18 cellular contexts compared by ENCODE assay signal in the genomic region with DNA sequence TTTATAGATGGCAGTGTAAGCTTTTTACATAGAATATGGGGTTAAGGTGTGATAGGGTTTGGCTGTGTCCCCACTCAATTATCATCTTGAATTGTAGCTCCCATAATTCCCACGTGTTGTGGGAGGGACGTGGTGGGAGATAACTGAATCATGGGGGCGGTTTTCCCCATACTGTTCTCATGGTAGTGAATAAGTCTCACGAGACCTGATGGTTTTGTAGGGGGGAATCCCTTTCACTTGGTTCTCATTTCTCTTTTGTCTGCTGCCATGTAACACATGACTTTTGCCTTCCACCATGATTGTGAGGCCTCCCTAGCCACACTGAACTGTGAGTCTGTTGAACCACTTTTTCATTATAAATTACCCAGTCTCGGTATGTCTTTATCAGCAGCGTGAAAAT.
"Had no signal": no experiment of that assay in that cellular context is flagged by ENCODE, and none has a peak within 500 bp of the region (broad histone marks: within the 10 kb centered on the region; RNA-seq: fewer than 3 reads in every experiment).

No MANE protein-coding gene starts in this region.

- H3K4me2 ChIP-seq: neural progenitor cell had no signal

- H2AFZ ChIP-seq: neural progenitor cell had no signal

- H3K27ac ChIP-seq: adrenal gland, breast epithelium, coronary artery, heart left ventricle, left lung, neural progenitor cell, prostate gland, right atrium auricular region, testis had no signal

- H3K9me3 ChIP-seq: adrenal gland, breast epithelium, heart left ventricle, left lung, prostate gland, right atrium auricular region, testis had no signal

- H3K27me3 Mint-ChIP-seq: activated CD4-positive, alpha-beta T cell treated with anti-CD3 and anti-CD28 coated beads, Interleukin-2, amount 10 ng/mL, durations not matched to agents 24 days and 14 days; type B pancreatic cell had no signal

- H3K27me3 ChIP-seq: adrenal gland, breast epithelium, heart left ventricle, left lung, neural progenitor cell, right atrium auricular region, testis had no signal

- ATAC-seq: heart left ventricle, left lung, WTC11 had no signal

- H3K27ac Mint-ChIP-seq: mesothelial cell of epicardium, neural progenitor cell, type B pancreatic cell, WTC11 had no signal

- H3K9me3 Mint-ChIP-seq: neural progenitor cell had no signal

- H3K4me1 Mint-ChIP-seq: mesothelial cell of epicardium, neural progenitor cell had no signal

- H3K36me3 Mint-ChIP-seq: mesothelial cell of epicardium, neural progenitor cell, type B pancreatic cell, WTC11 had no signal

- H3K4me3 Mint-ChIP-seq: activated CD4-positive, alpha-beta T cell treated with anti-CD3 and anti-CD28 coated beads, Interleukin-2, amount 10 ng/mL, durations not matched to agents 24 days and 14 days; mesothelial cell of epicardium; neural progenitor cell; type B pancreatic cell; WTC11 had no signal

- DNase-seq: activated CD4-positive, alpha-beta T cell treated with anti-CD3 and anti-CD28 coated beads, Interleukin-2, amount 10 ng/mL, durations not matched to agents 24 days and 14 days; activated naive CD4-positive, alpha-beta T cell treated with anti-CD3 and anti-CD28 coated beads, Interleukin-2, amount 50 U/mL, for 16 hours; adrenal gland; erythroblast; foreskin melanocyte; heart left ventricle; left lung; stimulated activated CD4-positive, alpha-beta T cell treated with anti-CD3 and anti-CD28 coated beads, Interleukin-12 subunit alpha, Interleukin-12 subunit beta, amount 100 ng/mL, for 4 hours; stimulated activated CD4-positive, alpha-beta T cell treated with anti-CD3 and anti-CD28 coated beads, Interleukin-1b, Interleukin-23, amount 100 ng/mL, for 48 hours; testis had no signal

- H3K36me3 ChIP-seq: adrenal gland, breast epithelium, heart left ventricle, left lung, neural progenitor cell, prostate gland, right atrium auricular region had no signal

- H3K4me3 ChIP-seq: adrenal gland, breast epithelium, coronary artery, heart left ventricle, left lung, neural progenitor cell, prostate gland, right atrium auricular region, testis had no signal

- H3K9ac ChIP-seq: neural progenitor cell had no signal

- H3K4me1 ChIP-seq: adrenal gland, breast epithelium, heart left ventricle, left lung, neural progenitor cell, prostate gland, right atrium auricular region, testis had no signal
